10 cellular contexts compared by ENCODE assay signal in genomic region chr1:59008599-59009347, GRCh38.
DNase-seq lines count a peak whose midpoint lies in the region; ATAC-seq and TF ChIP-seq lines count a peak whose summit lies in the region.
"Had no signal": no experiment of that assay in that cellular context is flagged by ENCODE, and none has a peak within 500 bp of the region (broad histone marks: within the 10 kb centered on the region; RNA-seq: fewer than 3 reads in every experiment).

No MANE protein-coding gene starts in this region.

- no peak for TF ChIP-seq CTCF in cardiac fibroblast (IDR thresholded peaks at IDR 0.05; ENCODE audit: low read depth, low read length)
- no peak for TF ChIP-seq CTCF in osteocyte (IDR thresholded peaks at IDR 0.05)

- H3K4me3 ChIP-seq in cardiac fibroblast (replicated peaks in 1 of 2; ENCODE audit: low read depth in 2 of 2, low read length in 2 of 2), result no peak overlapping the region

- peak overlapping the region; percentile 94 for H3K27ac Mint-ChIP-seq in osteocyte (ENCODE audit: unreplicated experiment)

- peaks cover 32% of the 10 kb centered on the region for H3K4me1 Mint-ChIP-seq in osteocyte (ENCODE audit: unreplicated experiment)

- H3K27me3 Mint-ChIP-seq in osteocyte (ENCODE audit: unreplicated experiment), result no peaks in the 10 kb centered on the region
- H3K27me3 Mint-ChIP-seq: central memory CD8-positive, alpha-beta T cell had no signal

- H3K9me3 Mint-ChIP-seq in osteocyte (ENCODE audit: unreplicated experiment), result no peaks in the 10 kb centered on the region
- H3K9me3 Mint-ChIP-seq: central memory CD8-positive, alpha-beta T cell had no signal

- ATAC-seq in GM21723 (IDR thresholded peaks at IDR 0.05; ENCODE audit: unreplicated experiment) (no peak), HG02678 (IDR thresholded peaks at IDR 0.05; ENCODE audit: unreplicated experiment) (no peak)

- H3K4me3 Mint-ChIP-seq in osteocyte (ENCODE audit: unreplicated experiment), result no peak overlapping the region
- H3K4me3 Mint-ChIP-seq: central memory CD8-positive, alpha-beta T cell had no signal

- no peaks in the 10 kb centered on the region for H3K36me3 Mint-ChIP-seq in osteocyte (ENCODE audit: unreplicated experiment)

- peak; percentile 43 for DNase-seq in EL
- peak; percentile 62 for DNase-seq in M059J (ENCODE audit: low read depth)
- DNase-seq in cardiac fibroblast (ENCODE audit: low read depth in 2 of 2), result peak; percentile 28 to 44
- DNase-seq in osteocyte (ENCODE audit: extremely low spot score, unreplicated experiment), result no peak
- DNase-seq in occipital lobe (lab: John Stamatoyannopoulos, UW), result no peak
- DNase-seq in NOMO-1 treated with DMSO at 0.1 percent for 48 hours (lab: John Stamatoyannopoulos, UW; ENCODE audit: unreplicated experiment), result no peak
- DNase-seq: NCI-H2081 treated with DMSO at 0.1 percent for 48 hours had no signal

Comparison
In these comparisons a context has a peak if more than half of its experiments do, and no peak if none do; other contexts are left out.
1. DNase-seq: peak in EL (single experiment), M059J (single experiment) and cardiac fibroblast (2 of 2); none in osteocyte (single experiment), occipital lobe (single experiment) and NOMO-1 treated with DMSO at 0.1 percent for 48 hours (single experiment).